In the genomic region with DNA sequence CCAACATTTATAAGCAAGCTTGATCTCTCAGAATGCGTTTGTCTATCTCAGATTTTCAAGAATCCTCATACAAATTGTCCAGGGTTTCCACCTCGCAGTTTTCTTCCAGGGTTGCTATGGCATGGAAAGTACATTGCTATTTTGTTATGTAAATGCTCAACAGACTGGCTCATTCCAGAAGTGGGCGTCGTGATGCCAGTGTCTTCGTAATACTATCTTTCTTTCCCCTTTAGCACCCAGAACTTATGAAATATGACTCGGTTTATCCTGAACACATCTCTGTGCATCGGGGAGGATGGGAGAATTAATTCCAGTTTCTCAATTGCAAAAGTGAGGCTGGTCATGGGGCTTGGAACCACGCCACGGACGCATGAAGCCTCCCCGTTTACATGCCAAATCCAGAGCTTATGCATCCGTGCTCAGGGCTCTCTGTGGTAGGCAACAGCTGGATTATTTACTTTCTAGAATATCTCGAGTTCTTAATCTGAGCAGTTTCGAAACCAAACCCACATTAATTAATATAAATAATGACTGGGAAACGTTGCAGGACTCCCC, we compare ENCODE assay signal across 22 cellular contexts.
DNase-seq lines count a peak whose midpoint lies in the region; ATAC-seq and TF ChIP-seq lines count a peak whose summit lies in the region.
"Had no signal": no experiment of that assay in that cellular context is flagged by ENCODE, and none has a peak within 500 bp of the region (broad histone marks: within the 10 kb centered on the region; RNA-seq: fewer than 3 reads in every experiment).

No MANE protein-coding gene starts in this region.

- no peaks in the 10 kb centered on the region for H3K36me3 Mint-ChIP-seq in WTC11

- H3K27me3 Mint-ChIP-seq in WTC11 (ENCODE audit: low read depth), result no peaks in the 10 kb centered on the region
- H3K27me3 Mint-ChIP-seq: activated CD4-positive, alpha-beta T cell treated with anti-CD3 and anti-CD28 coated beads, Interleukin-2, amount 10 ng/mL, durations not matched to agents 7 days and 5 days had no signal

- H3K4me1 ChIP-seq in vagina, result peaks cover 16% of the 10 kb centered on the region
- H3K4me1 ChIP-seq: BE2C, parathyroid adenoma had no signal

- intact Hi-C loops in vagina (cut with DNase I), result loop anchor here (2.0 kb wide), 1 partner anchor 1096 kb away; a partner anchor contains a TSS

- H3K9me3 Mint-ChIP-seq in WTC11, result no peaks in the 10 kb centered on the region
- H3K9me3 Mint-ChIP-seq: activated CD4-positive, alpha-beta T cell treated with anti-CD3 and anti-CD28 coated beads, Interleukin-2, amount 10 ng/mL, durations not matched to agents 7 days and 5 days; H9 had no signal

- no peak for ATAC-seq in WTC11
- ATAC-seq: left colon, upper lobe of right lung had no signal

- H3K9me3 ChIP-seq in vagina, result no peaks in the 10 kb centered on the region
- H3K9me3 ChIP-seq: BE2C, spleen, upper lobe of right lung had no signal

- H3K4me3 Mint-ChIP-seq in WTC11, result no peak overlapping the region
- H3K4me3 Mint-ChIP-seq: activated CD4-positive, alpha-beta T cell treated with anti-CD3 and anti-CD28 coated beads, Interleukin-2, amount 10 ng/mL, durations not matched to agents 7 days and 5 days; H9 had no signal

- POLR2A ChIA-PET in WTC11 (lab: Charles Lee), result no interaction called here

- CTCF ChIA-PET in WTC11 (lab: Charles Lee), result interaction anchor here (0.5 to 1.1 kb wide), 2 partner anchors 28 to 1556 kb away, joined by 3 read pairs; no protein-coding TSS in a partner anchor

- H3K36me3 ChIP-seq in vagina, result no peaks in the 10 kb centered on the region
- H3K36me3 ChIP-seq: BE2C, spleen, upper lobe of right lung had no signal

- no peak overlapping the region for H3K27ac ChIP-seq in vagina
- H3K27ac ChIP-seq: parathyroid adenoma had no signal

- H3K27ac Mint-ChIP-seq in WTC11, result 0 out of 2 replicates have a peak overlapping the region, but pooled peaks have one; percentile 17
- H3K27ac Mint-ChIP-seq: activated CD4-positive, alpha-beta T cell treated with anti-CD3 and anti-CD28 coated beads, Interleukin-2, amount 10 ng/mL, durations not matched to agents 7 days and 5 days had no signal

- no peak for TF ChIP-seq POLR2A in vagina (IDR thresholded peaks at IDR 0.05)

- H3K4me1 Mint-ChIP-seq in WTC11, result peaks cover 11% of the 10 kb centered on the region
- H3K4me1 Mint-ChIP-seq: activated CD4-positive, alpha-beta T cell treated with anti-CD3 and anti-CD28 coated beads, Interleukin-2, amount 10 ng/mL, durations not matched to agents 7 days and 5 days had no signal

- TF ChIP-seq CTCF in WTC11 (IDR thresholded peaks at IDR 0.05) (no peak), fibroblast of mammary gland (conservative IDR thresholded peaks at IDR 0.05; ENCODE audit: control insufficient read depth, insufficient read depth, low read depth, low read length) (no peak), vagina (IDR thresholded peaks at IDR 0.05) (no peak)

- H3K4me3 ChIP-seq in fibroblast of mammary gland (ENCODE audit: control insufficient read depth, low read depth, low read length) (no peak overlapping the region), vagina (no peak overlapping the region)
- H3K4me3 ChIP-seq: spleen, upper lobe of right lung had no signal

- no peak for DNase-seq in WTC11 (ENCODE audit: low spot score)
- peak; percentile 29 for DNase-seq in fibroblast of mammary gland (ENCODE audit: low read depth)
- peak; percentile 34 for DNase-seq in mucosa of gallbladder (ENCODE audit: low spot score)
- peak; percentile 64 for DNase-seq in superior temporal gyrus (ENCODE audit: extremely low spot score)
- DNase-seq in NCI-H2227 treated with DMSO at 0.1 percent for 48 hours (lab: John Stamatoyannopoulos, UW), result no peak
- DNase-seq in vagina (ENCODE audit: extremely low spot score in 2 of 2), result no peak
- no peak for DNase-seq in germinal center (ENCODE audit: low spot score)
- DNase-seq: activated CD4-positive, alpha-beta T cell treated with anti-CD3 and anti-CD28 coated beads, Interleukin-2, amount 10 ng/mL, durations not matched to agents 7 days and 5 days; activated gamma-delta T cell; BE2C; Calu3; effector memory CD4-positive, alpha-beta T cell; foreskin melanocyte; H9; MV-4-11; NCI-H2029; NCI-H446 treated with DMSO at 0.1 percent for 48 hours; spleen; SW 1271; upper lobe of right lung had no signal

- no peaks in the 10 kb centered on the region for H3K27me3 ChIP-seq in vagina
- H3K27me3 ChIP-seq: BE2C, spleen, upper lobe of right lung had no signal

TF ChIP-seq in WTC11, 78 proteins besides CTCF, POLR2A, EP300 and RAD21:
- no peak for TF ChIP-seq ESRRA (CRISPR knock-in tag; IDR thresholded peaks at IDR 0.05; ENCODE audit: borderline replicate concordance)
- TF ChIP-seq, protein P1, sequence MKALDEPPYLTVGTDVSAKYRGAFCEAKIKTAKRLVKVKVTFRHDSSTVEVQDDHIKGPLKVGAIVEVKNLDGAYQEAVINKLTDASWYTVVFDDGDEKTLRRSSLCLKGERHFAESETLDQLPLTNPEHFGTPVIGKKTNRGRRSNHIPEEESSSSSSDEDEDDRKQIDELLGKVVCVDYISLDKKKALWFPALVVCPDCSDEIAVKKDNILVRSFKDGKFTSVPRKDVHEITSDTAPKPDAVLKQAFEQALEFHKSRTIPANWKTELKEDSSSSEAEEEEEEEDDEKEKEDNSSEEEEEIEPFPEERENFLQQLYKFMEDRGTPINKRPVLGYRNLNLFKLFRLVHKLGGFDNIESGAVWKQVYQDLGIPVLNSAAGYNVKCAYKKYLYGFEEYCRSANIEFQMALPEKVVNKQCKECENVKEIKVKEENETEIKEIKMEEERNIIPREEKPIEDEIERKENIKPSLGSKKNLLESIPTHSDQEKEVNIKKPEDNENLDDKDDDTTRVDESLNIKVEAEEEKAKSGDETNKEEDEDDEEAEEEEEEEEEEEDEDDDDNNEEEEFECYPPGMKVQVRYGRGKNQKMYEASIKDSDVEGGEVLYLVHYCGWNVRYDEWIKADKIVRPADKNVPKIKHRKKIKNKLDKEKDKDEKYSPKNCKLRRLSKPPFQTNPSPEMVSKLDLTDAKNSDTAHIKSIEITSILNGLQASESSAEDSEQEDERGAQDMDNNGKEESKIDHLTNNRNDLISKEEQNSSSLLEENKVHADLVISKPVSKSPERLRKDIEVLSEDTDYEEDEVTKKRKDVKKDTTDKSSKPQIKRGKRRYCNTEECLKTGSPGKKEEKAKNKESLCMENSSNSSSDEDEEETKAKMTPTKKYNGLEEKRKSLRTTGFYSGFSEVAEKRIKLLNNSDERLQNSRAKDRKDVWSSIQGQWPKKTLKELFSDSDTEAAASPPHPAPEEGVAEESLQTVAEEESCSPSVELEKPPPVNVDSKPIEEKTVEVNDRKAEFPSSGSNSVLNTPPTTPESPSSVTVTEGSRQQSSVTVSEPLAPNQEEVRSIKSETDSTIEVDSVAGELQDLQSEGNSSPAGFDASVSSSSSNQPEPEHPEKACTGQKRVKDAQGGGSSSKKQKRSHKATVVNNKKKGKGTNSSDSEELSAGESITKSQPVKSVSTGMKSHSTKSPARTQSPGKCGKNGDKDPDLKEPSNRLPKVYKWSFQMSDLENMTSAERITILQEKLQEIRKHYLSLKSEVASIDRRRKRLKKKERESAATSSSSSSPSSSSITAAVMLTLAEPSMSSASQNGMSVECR (CRISPR knock-in tag; IDR thresholded peaks at IDR 0.05; ENCODE audit: borderline replicate concordance), result no peak
- TF ChIP-seq, protein P2, sequence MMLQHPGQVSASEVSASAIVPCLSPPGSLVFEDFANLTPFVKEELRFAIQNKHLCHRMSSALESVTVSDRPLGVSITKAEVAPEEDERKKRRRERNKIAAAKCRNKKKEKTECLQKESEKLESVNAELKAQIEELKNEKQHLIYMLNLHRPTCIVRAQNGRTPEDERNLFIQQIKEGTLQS (CRISPR knock-in tag; conservative IDR thresholded peaks at IDR 0.05), result no peak

Comparison
In these comparisons a context has a peak if more than half of its experiments do, and no peak if none do; other contexts are left out.
1. DNase-seq: peak in fibroblast of mammary gland (single experiment), mucosa of gallbladder (single experiment) and superior temporal gyrus (single experiment); none in WTC11 (single experiment), NCI-H2227 treated with DMSO at 0.1 percent for 48 hours (single experiment), vagina (0 of 2) and germinal center (single experiment).